Comparison of ENCODE assay signal across 25 cellular contexts in genomic region chr1:226754097-226754496, GRCh38.
"Had no signal": no experiment of that assay in that cellular context is flagged by ENCODE, and none has a peak within 500 bp of the region (broad histone marks: within the 10 kb centered on the region; RNA-seq: fewer than 3 reads in every experiment).

No MANE protein-coding gene starts in this region.

- H3K4me3 Mint-ChIP-seq: activated CD8-positive, alpha-beta T cell treated with anti-CD3 and anti-CD28 coated beads, Interleukin-2, amount 10 ng/mL, durations not matched to agents 7 days and 5 days had no signal

- H3K9me3 ChIP-seq: breast epithelium had no signal

- H3K27ac Mint-ChIP-seq: activated CD8-positive, alpha-beta T cell treated with anti-CD3 and anti-CD28 coated beads, Interleukin-2, amount 10 ng/mL, durations not matched to agents 7 days and 5 days had no signal

- H3K4me3 ChIP-seq: breast epithelium, SK-N-MC had no signal

- H3K4me1 ChIP-seq: breast epithelium had no signal

- H3K36me3 ChIP-seq: breast epithelium, WERI-Rb-1 had no signal

- H3K27me3 ChIP-seq: breast epithelium had no signal

- ATAC-seq: activated CD4-positive, alpha-beta T cell treated with anti-CD3 and anti-CD28 coated beads for 36 hours; activated CD8-positive, alpha-beta T cell treated with anti-CD3 and anti-CD28 coated beads, Interleukin-2, amount 10 ng/mL, durations not matched to agents 7 days and 5 days; Panc1; Right ventricle myocardium inferior had no signal

- DNase-seq: activated CD4-positive, alpha-beta T cell treated with anti-CD3 and anti-CD28 coated beads for 36 hours; activated CD8-positive, alpha-beta memory T cell treated with anti-CD3 and anti-CD28 coated beads, Interleukin-2, amount 50 U/mL, for 48 hours; activated CD8-positive, alpha-beta T cell treated with anti-CD3 and anti-CD28 coated beads, Interleukin-2, amount 10 ng/mL, durations not matched to agents 7 days and 5 days; activated gamma-delta T cell treated with Interleukin-2 at 50 U/mL for 16 hours; activated naive CD4-positive, alpha-beta T cell treated with anti-CD3 and anti-CD28 coated beads, Interleukin-2, amount 50 U/mL, for 16 hours; activated T-cell treated with anti-CD3 and anti-CD28 coated beads, Interleukin-2, amount 50 U/mL, for 1 hour; aorta; central memory CD4-positive, alpha-beta T cell; cortex of kidney; Kasumi-1; KBM-7; NCI-H1048; NCI-H1417; NCI-H1930; NCI-H2171 treated with DMSO at 0.1 percent for 48 hours; NCI-H226; NCI-H526; NCI-H82; RPMI8226; T-helper 1 cell; WERI-Rb-1 had no signal

- H3K27ac ChIP-seq: breast epithelium, SK-N-MC, WERI-Rb-1 had no signal

- H3K27me3 Mint-ChIP-seq: activated CD4-positive, alpha-beta T cell treated with anti-CD3 and anti-CD28 coated beads for 36 hours had no signal
